ENCODE assay signal across 13 cellular contexts in the genomic region with DNA sequence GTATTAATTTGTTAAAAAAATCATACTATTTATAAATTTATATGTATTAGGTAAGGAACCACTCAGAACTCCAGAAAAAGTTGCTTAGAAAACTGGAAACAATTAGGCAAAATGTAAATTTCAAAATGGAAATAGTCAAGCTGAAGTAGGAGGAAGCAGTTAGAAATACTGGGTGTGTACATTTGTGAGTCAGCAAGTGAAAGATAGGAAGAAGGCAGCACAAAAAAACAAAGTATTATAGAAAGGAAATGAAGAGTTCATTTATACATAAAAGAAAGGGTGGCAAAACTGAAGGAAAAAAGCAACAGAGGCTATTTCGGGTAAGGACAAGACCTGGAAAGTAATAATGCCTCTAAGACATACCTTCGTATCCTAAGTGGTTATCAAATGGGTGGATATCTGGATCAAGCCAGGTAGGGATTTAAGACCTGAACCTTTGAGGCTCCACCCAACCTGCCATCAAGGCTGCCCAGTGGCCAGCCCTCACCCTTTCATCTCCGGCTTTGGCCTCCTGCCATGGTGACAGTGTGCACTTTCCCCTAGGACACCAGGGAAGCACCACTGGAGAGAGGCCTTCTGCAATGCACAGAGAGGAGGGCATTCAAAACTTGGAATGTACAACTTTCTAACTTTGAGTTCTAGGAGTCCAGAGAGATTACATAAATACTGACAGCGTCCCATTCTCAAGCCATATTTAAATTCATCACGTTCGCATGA. TPM values are rescaled to one million over a fixed set of nuclear protein-coding genes. Genes with fewer than 3 reads are reported as not detected.
DNase-seq lines count a peak whose midpoint lies in the region; ATAC-seq and TF ChIP-seq lines count a peak whose summit lies in the region.
"Had no signal": no experiment of that assay in that cellular context is flagged by ENCODE, and none has a peak within 500 bp of the region (broad histone marks: within the 10 kb centered on the region; RNA-seq: fewer than 3 reads in every experiment).

A gene with protein sequence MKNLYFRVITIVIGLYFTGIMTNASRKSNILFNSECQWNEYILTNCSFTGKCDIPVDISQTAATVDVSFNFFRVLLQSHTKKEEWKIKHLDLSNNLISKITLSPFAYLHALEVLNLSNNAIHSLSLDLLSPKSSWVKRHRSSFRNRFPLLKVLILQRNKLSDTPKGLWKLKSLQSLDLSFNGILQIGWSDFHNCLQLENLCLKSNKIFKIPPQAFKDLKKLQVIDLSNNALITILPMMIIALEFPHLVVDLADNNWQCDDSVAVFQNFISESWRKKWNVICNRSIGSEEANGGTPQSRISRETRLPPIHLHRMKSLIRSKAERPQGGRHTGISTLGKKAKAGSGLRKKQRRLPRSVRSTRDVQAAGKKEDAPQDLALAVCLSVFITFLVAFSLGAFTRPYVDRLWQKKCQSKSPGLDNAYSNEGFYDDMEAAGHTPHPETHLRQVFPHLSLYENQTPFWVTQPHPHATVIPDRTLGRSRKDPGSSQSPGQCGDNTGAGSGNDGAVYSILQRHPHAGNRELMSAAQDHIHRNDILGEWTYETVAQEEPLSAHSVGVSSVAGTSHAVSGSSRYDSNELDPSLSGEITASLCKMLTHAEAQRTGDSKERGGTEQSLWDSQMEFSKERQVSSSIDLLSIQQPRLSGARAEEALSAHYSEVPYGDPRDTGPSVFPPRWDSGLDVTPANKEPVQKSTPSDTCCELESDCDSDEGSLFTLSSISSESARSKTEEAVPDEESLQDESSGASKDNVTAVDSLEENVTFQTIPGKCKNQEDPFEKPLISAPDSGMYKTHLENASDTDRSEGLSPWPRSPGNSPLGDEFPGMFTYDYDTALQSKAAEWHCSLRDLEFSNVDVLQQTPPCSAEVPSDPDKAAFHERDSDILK (minus strand): TSS at position 423 of the 717 bp plus-strand sequence. CDS start 2,750 bp downstream, outside the sequence.

- H3K27me3 ChIP-seq in colonic mucosa (no peaks in the 10 kb centered on the region), aorta (ENCODE audit: control insufficient read depth in 1 of 2, insufficient read depth in 2 of 2, low read length in 1 of 2) (no peaks in the 10 kb centered on the region)
- H3K27me3 ChIP-seq: gastrocnemius medialis had no signal

- no peak for ATAC-seq in aorta (ENCODE audit: low FRiP score)
- ATAC-seq: gastrocnemius medialis had no signal

- H3K36me3 ChIP-seq in colonic mucosa, result no peaks in the 10 kb centered on the region
- H3K36me3 ChIP-seq in aorta (ENCODE audit: control insufficient read depth in 1 of 2, insufficient read depth in 2 of 2, low read length in 1 of 2), result peaks cover 0 to 4% of the 10 kb centered on the region in 2 donors

- peak; percentile 9 for DNase-seq in Caki2 (ENCODE audit: low read depth)
- DNase-seq in HT-29 (ENCODE audit: low spot score), result peak; percentile 96
- peak; percentile 92 for DNase-seq in colonic mucosa
- peak; percentile 46 for DNase-seq in mucosa of gallbladder (ENCODE audit: low spot score)
- no peak for DNase-seq in aorta
- DNase-seq in SK-N-DZ (ENCODE audit: low spot score), result no peak
- DNase-seq in stimulated activated CD4-positive, alpha-beta T cell treated with anti-CD3 and anti-CD28 coated beads, Interleukin-1b, Interleukin-23, amount 100 ng/mL, for 48 hours, result no peak
- no peak for DNase-seq in NCI-H2081 treated with DMSO at 0.1 percent for 48 hours (lab: John Stamatoyannopoulos, UW)
- DNase-seq: activated gamma-delta T cell; C1 segment of cervical spinal cord; effector memory CD4-positive, alpha-beta T cell; gastrocnemius medialis had no signal

- TF ChIP-seq CTCF in colonic mucosa (IDR thresholded peaks at IDR 0.05), result no peak

- H3K27ac ChIP-seq in colonic mucosa, result peak within 1 kb of the TSS; percentile 70
- H3K27ac ChIP-seq in aorta (ENCODE audit: low read depth in 1 of 2, low read length in 2 of 2), result peak within 1 kb of the TSS in 1 of 2 donors; percentile 44
- H3K27ac ChIP-seq: gastrocnemius medialis, SK-N-MC had no signal

- H3K9ac ChIP-seq in colonic mucosa (ENCODE audit: low read depth in 2 of 2, low read length in 2 of 2), result no peak within 1 kb of the TSS

- in situ Hi-C loops in Caki2 (cut with HindIII; ENCODE audit: low pct_unique_long_range_greater_than_20kb, low sequenced_read_pairs), result no loop called here

- WGBS in aorta, 2 donors, result 81 to 86% methylated on average over 6 of the region's 6 CpGs

- no peak within 1 kb of the TSS for H3K4me3 ChIP-seq in colonic mucosa
- no peak within 1 kb of the TSS for H3K4me3 ChIP-seq in aorta (ENCODE audit: low read length in 2 of 2)
- H3K4me3 ChIP-seq: gastrocnemius medialis, SK-N-MC had no signal

- no peaks in the 10 kb centered on the region for H3K9me3 ChIP-seq in colonic mucosa
- H3K9me3 ChIP-seq in aorta (ENCODE audit: control insufficient read depth, low read length), result no peaks in the 10 kb centered on the region
- H3K9me3 ChIP-seq: gastrocnemius medialis had no signal

- intact Hi-C loops in colonic mucosa (cut with DNase I) (no loop called here), aorta (cut with DNase I) (loop anchor here (5.0 kb wide), 1 partner anchor 123 kb away; no protein-coding TSS in a partner anchor)

- H3K4me1 ChIP-seq in colonic mucosa, result no peaks in the 10 kb centered on the region
- H3K4me1 ChIP-seq in aorta (ENCODE audit: control insufficient read depth in 1 of 2, insufficient read depth in 2 of 2, low read length in 2 of 2), result no peaks in the 10 kb centered on the region
- H3K4me1 ChIP-seq: gastrocnemius medialis had no signal

RNA-seq across cellular contexts. Expression of the gene that starts here (rescaled TPM):
- total RNA-seq in Caki2 (2014; rRNA removed; shearing (Covaris generic); ENCODE audit: low replicate concordance), result not detected in 2 replicates
- total RNA-seq in HT-29 (2014; rRNA removed; shearing (Covaris generic)), result 1.5 TPM in 2 replicates
- total RNA-seq in colonic mucosa, result 1 to 10 TPM; 6.1 to 8.5 TPM
- 1.9 TPM for total RNA-seq in mucosa of gallbladder
- 1 to 10 TPM in 1 of 2 donors, under 1 TPM in 1; 0.99 to 1.1 TPM for total RNA-seq in aorta
- polyA plus RNA-seq in aorta, result under 1 TPM; 0.49 to 0.75 TPM
- polyA plus RNA-seq in SK-N-DZ (2014; cell fraction: cytosol; rRNA removed), result not detected in 2 replicates
- 0.27 TPM in 1 of 2 replicates, not detected in the other for polyA plus RNA-seq in SK-N-DZ (2014; cell fraction: nucleus; rRNA removed)

Comparison
In these comparisons a context has a peak if more than half of its experiments do, and no peak if none do; other contexts are left out.
1. Peak in DNase-seq in Caki2; RNA of the gene not detected or under 1 TPM.
2. DNase-seq: peak in HT-29 (single experiment), colonic mucosa (single experiment) and mucosa of gallbladder (single experiment); none in aorta (0 of 2), SK-N-DZ (single experiment), stimulated activated CD4-positive, alpha-beta T cell treated with anti-CD3 and anti-CD28 coated beads, Interleukin-1b, Interleukin-23, amount 100 ng/mL, for 48 hours (single experiment) and NCI-H2081 treated with DMSO at 0.1 percent for 48 hours (single experiment).